Comparison of ENCODE assay signal across 8 cellular contexts in the genomic region with DNA sequence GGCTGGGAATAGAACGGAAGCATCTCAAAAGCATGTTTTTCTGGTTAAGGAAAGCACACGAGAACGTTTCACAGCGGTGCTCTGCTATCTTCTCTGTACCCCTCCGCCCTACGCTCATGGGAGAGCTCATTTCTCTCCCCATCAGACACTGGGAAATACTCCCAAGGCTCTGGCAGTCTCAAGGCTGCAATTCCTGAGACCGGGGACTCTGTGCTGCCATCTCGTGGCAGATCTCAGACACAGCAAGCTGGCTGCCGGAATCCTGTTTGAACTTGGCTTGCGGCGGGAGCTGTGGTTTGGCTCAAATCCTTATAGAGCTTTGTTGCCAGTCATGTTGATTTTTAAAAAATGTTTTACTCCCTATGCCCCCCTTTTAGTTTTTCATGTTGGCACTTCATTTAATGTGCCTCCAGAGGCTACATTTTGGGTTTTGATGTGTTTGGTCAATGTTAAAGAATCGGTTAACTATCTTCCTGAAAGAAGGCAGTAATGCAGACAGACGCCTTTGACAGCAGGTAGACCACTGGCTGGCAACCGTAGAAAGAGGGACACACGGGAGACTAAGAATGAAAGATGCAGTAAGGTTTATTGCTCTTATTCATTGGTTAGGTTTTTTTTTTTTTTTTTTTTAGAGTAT. TPM values are rescaled to one million over a fixed set of nuclear protein-coding genes. Genes with fewer than 3 reads are reported as not detected.
DNase-seq lines count a peak whose midpoint lies in the region; ATAC-seq and TF ChIP-seq lines count a peak whose summit lies in the region.

No MANE protein-coding gene starts in this region.

- H3K4me1 Mint-ChIP-seq in activated B cell treated with CpG ODN at 0.5 μM for 24 hours = no peaks in the 10 kb centered on the region

- peaks cover 8% of the 10 kb centered on the region for H3K27me3 Mint-ChIP-seq in activated B cell treated with CpG ODN at 0.5 μM for 24 hours

- no peak overlapping the region for H3K4me3 Mint-ChIP-seq in activated B cell treated with CpG ODN at 0.5 μM for 24 hours

- TF ChIP-seq CTCF in activated B cell treated with CpG ODN at 0.5 μM for 24 hours (IDR thresholded peaks at IDR 0.05) = peak; percentile 36

- POLR2A ChIA-PET in activated B cell treated with CpG ODN at 0.5 μM for 24 hours (lab: Charles Lee) = no interaction called here

- H3K9me3 Mint-ChIP-seq in activated B cell treated with CpG ODN at 0.5 μM for 24 hours = no peaks in the 10 kb centered on the region

- ATAC-seq in GM18498 (IDR thresholded peaks at IDR 0.05; ENCODE audit: unreplicated experiment) = peak; percentile 73
- peak; percentile 69 for ATAC-seq in HG03045 (IDR thresholded peaks at IDR 0.05; ENCODE audit: unreplicated experiment)
- peak; percentile 42 for ATAC-seq in activated B cell treated with CpG ODN at 0.5 μM for 24 hours (ENCODE audit: low read depth)
- peak; percentile 77 for ATAC-seq in left colon

- H3K36me3 Mint-ChIP-seq in activated B cell treated with CpG ODN at 0.5 μM for 24 hours (ENCODE audit: low read depth) = no peaks in the 10 kb centered on the region

- intact Hi-C loops in activated B cell treated with CpG ODN at 0.5 μM for 24 hours (cut with micrococcal nuclease) = loop anchor here (1.0 kb wide), 2 partner anchors 510 to 748 kb away; no protein-coding TSS in a partner anchor
- intact Hi-C loops in left colon (cut with DNase I, micrococcal nuclease) = loop anchor here in 1 of 2 donors (10.0 kb wide), 1 partner anchor 688 kb away; no protein-coding TSS in a partner anchor

- DNase-seq in 8988T (peak; percentile 9), NCI-H2196 (lab: John Stamatoyannopoulos, UW; ENCODE audit: unreplicated experiment) (peak; percentile 81), activated B cell treated with CpG ODN at 0.5 μM for 24 hours (peak; percentile 37), cerebellar nuclear complex (lab: John Stamatoyannopoulos, UW) (peak; percentile 83 to 94), left colon (peak; percentile 44 to 67)
- DNase-seq in stimulated activated CD4-positive, alpha-beta T cell treated with anti-CD3 and anti-CD28 coated beads, Interleukin-1b, Interleukin-23, amount 100 ng/mL, for 48 hours = peak; percentile 52

- CTCF ChIA-PET in activated B cell treated with CpG ODN at 0.5 μM for 24 hours (lab: Charles Lee) = interaction anchor here (0.7 to 6.6 kb wide), 17 partner anchors 11 to 1240 kb away, joined by 3 to 57 read pairs (median 6); no protein-coding TSS in a partner anchor

- H3K27ac Mint-ChIP-seq in activated B cell treated with CpG ODN at 0.5 μM for 24 hours = no peak overlapping the region

RNA-seq across cellular contexts. Expression of a gene that starts 27.6 kb away (rescaled TPM):
- total RNA-seq in activated B cell treated with CpG ODN at 0.5 μM for 24 hours (not detected in 2 replicates), left colon (1 to 10 TPM; 1.2 to 1.5 TPM)

Comparison
In these comparisons a context has a peak if more than half of its experiments do, and no peak if none do; other contexts are left out.
1. Peak in every context shown above with its lines: DNase-seq and ATAC-seq.
2. DNase-seq: peak in every context shown above with its lines; median percentile 88 in cerebellar nuclear complex; 81 in NCI-H2196; 56 in left colon; 52 in stimulated activated CD4-positive, alpha-beta T cell treated with anti-CD3 and anti-CD28 coated beads, Interleukin-1b, Interleukin-23, amount 100 ng/mL, for 48 hours; 37 in activated B cell treated with CpG ODN at 0.5 μM for 24 hours; 9 in 8988T.